In the genomic region with DNA sequence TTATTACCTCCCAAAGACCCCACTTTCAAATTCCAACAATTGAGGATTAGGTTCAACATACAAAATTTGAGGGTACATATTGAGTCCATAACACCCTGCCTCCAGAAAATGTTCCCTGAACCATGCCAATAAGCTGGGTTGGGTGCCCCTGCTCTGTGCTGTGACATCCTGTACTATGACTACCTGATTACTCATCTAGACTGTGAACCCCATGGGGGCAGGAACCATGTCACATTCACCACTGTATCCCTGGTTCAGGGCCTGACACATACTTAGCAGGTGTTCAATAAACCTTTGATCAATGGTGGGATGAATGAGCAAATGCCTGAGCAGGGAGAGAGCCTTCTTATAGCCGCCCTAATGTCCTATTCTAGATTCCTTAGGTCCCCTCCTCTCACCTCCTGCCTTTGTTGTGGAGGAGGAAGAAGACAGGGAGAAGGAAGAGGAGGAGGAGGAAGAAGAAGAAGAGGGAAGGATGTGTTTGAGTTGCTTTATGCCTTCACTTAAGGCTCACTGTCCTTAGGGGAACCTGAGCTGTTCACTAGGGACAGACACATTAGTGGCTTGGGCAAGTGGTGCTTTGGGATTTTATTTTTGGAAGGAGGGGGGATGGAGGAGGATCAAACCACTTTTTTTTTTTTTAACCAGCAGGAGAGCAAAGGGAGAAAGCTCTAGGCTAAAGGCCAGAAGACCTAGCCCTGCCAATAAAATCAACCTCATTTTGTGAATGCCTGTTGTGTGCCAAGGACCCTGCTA, we compare ENCODE assay signal across 12 cellular contexts. TPM values are rescaled to one million over a fixed set of nuclear protein-coding genes. Genes with fewer than 3 reads are reported as not detected.
A peak's percentile ranks its signal among the peaks of the same experiment; 100 is the strongest.
DNase-seq lines count a peak whose midpoint lies in the region; ATAC-seq and TF ChIP-seq lines count a peak whose summit lies in the region.
"Had no signal": no experiment of that assay in that cellular context is flagged by ENCODE, and none has a peak within 500 bp of the region (broad histone marks: within the 10 kb centered on the region; RNA-seq: fewer than 3 reads in every experiment).

No MANE protein-coding gene starts in this region.

- DNase-seq in DND-41, result no peak
- DNase-seq in NB4 (ENCODE audit: low read depth), result peak; percentile 64
- no peak for DNase-seq in naive thymus-derived CD4-positive, alpha-beta T cell
- DNase-seq: activated gamma-delta T cell treated with Interleukin-2 at 50 U/mL for 16 hours; dorsolateral prefrontal cortex; NK-92 treated with Interleukin-12 subunit alpha and Interleukin-12 subunit beta, amount 100 ng/mL, for 24 hours; sigmoid colon had no signal

- H3K27me3 ChIP-seq in DND-41 (ENCODE audit: insufficient read depth, low read length, poor library complexity), result no peaks in the 10 kb centered on the region
- H3K27me3 ChIP-seq in naive thymus-derived CD4-positive, alpha-beta T cell (ENCODE audit: control insufficient read depth in 2 of 2, insufficient read depth in 2 of 2, low read length in 2 of 2), result no peaks in the 10 kb centered on the region
- H3K27me3 ChIP-seq: dorsolateral prefrontal cortex, sigmoid colon had no signal

- TF ChIP-seq POLR2A in NB4 (IDR thresholded peaks at IDR 0.05; ENCODE audit: extremely low read depth, insufficient read length), result no peak

- H4K20me1 ChIP-seq in DND-41 (ENCODE audit: insufficient read depth, low read length), result no peaks in the 10 kb centered on the region

- peaks cover 19% of the 10 kb centered on the region for H3K36me3 Mint-ChIP-seq in activated naive CD4-positive, alpha-beta T cell treated with anti-CD3 and anti-CD28 coated beads, Interleukin-2, amount 50 U/mL, for 24 hours
- peaks cover 0 to 72% (median 16%) of the 10 kb centered on the region in 5 donors for H3K36me3 Mint-ChIP-seq in naive thymus-derived CD4-positive, alpha-beta T cell

- H3K4me2 ChIP-seq in DND-41 (ENCODE audit: insufficient read depth, low read length), result no peak overlapping the region
- H3K4me2 ChIP-seq: KMS-11 had no signal

- H3K36me3 ChIP-seq in DND-41 (ENCODE audit: insufficient read depth, low read length), result peaks cover 48% of the 10 kb centered on the region
- peaks cover 0 to 6% (median 0%) of the 10 kb centered on the region in 3 experiments for H3K36me3 ChIP-seq in naive thymus-derived CD4-positive, alpha-beta T cell (ENCODE audit: control insufficient read depth in 2 of 3, insufficient read depth in 3 of 3, low read length in 3 of 3)

- no peak overlapping the region for H2AFZ ChIP-seq in DND-41 (ENCODE audit: low read depth, low read length)

- H3K4me3 ChIP-seq in DND-41 (ENCODE audit: low read depth in 1 of 2, low read length in 2 of 2), result no peak overlapping the region
- no peak overlapping the region for H3K4me3 ChIP-seq in NB4 (ENCODE audit: low read depth, low read length)
- no peak overlapping the region for H3K4me3 ChIP-seq in naive thymus-derived CD4-positive, alpha-beta T cell (ENCODE audit: low read length)
- H3K4me3 ChIP-seq: dorsolateral prefrontal cortex, sigmoid colon had no signal

- intact Hi-C loops in naive thymus-derived CD4-positive, alpha-beta T cell (cut with micrococcal nuclease), result no loop called here

- H3K79me2 ChIP-seq in DND-41 (ENCODE audit: insufficient read depth, low read length), result no peaks in the 10 kb centered on the region

- H3K9ac ChIP-seq in DND-41 (ENCODE audit: low read depth, low read length), result no peak overlapping the region
- H3K9ac ChIP-seq: KMS-11 had no signal

- peak overlapping the region; percentile 79 for H3K27ac Mint-ChIP-seq in activated naive CD4-positive, alpha-beta T cell treated with anti-CD3 and anti-CD28 coated beads, Interleukin-2, amount 50 U/mL, for 24 hours
- H3K27ac Mint-ChIP-seq in naive thymus-derived CD4-positive, alpha-beta T cell, result peak overlapping the region in 7 of 9 donors; percentile 2 to 74 (median 19)

- H3K4me1 Mint-ChIP-seq in activated naive CD4-positive, alpha-beta T cell treated with anti-CD3 and anti-CD28 coated beads, Interleukin-2, amount 50 U/mL, for 24 hours, result peaks cover 75% of the 10 kb centered on the region
- peaks cover 39 to 82% (median 79%) of the 10 kb centered on the region in 7 donors for H3K4me1 Mint-ChIP-seq in naive thymus-derived CD4-positive, alpha-beta T cell

- TF ChIP-seq CTCF in DND-41 (IDR thresholded peaks at IDR 0.05; ENCODE audit: borderline replicate concordance, extremely low read depth, low read length, poor library complexity, severe bottlenecking) (no peak), NB4 (IDR thresholded peaks at IDR 0.05; ENCODE audit: low read depth, low read length) (no peak)

- H3K4me3 Mint-ChIP-seq in activated naive CD4-positive, alpha-beta T cell treated with anti-CD3 and anti-CD28 coated beads, Interleukin-2, amount 50 U/mL, for 24 hours, result no peak overlapping the region
- peak overlapping the region in 1 of 10 donors; percentile 10 for H3K4me3 Mint-ChIP-seq in naive thymus-derived CD4-positive, alpha-beta T cell

- ATAC-seq in DND-41 (ENCODE audit: insufficient read depth, low read depth), result peak; percentile 39; the same call in 2 of the 3 replicates
- ATAC-seq in naive thymus-derived CD4-positive, alpha-beta T cell, result no peak
- ATAC-seq in GM21786 (IDR thresholded peaks at IDR 0.05; ENCODE audit: unreplicated experiment), result no peak
- no peak for ATAC-seq in GM21390 (IDR thresholded peaks at IDR 0.05; ENCODE audit: unreplicated experiment)
- no peak for ATAC-seq in GM18867 (IDR thresholded peaks at IDR 0.05; ENCODE audit: unreplicated experiment)

- no peaks in the 10 kb centered on the region for H3K27me3 Mint-ChIP-seq in activated naive CD4-positive, alpha-beta T cell treated with anti-CD3 and anti-CD28 coated beads, Interleukin-2, amount 50 U/mL, for 24 hours
- no peaks in the 10 kb centered on the region for H3K27me3 Mint-ChIP-seq in naive thymus-derived CD4-positive, alpha-beta T cell

- POLR2A ChIA-PET in naive thymus-derived CD4-positive, alpha-beta T cell (lab: Charles Lee), result interaction anchor here (0.6 kb wide), 1 partner anchor 16 kb away, joined by 8 read pairs; no protein-coding TSS in a partner anchor

- CTCF ChIA-PET in naive thymus-derived CD4-positive, alpha-beta T cell (lab: Charles Lee), result interaction anchor here (0.7 to 1.5 kb wide), 3 partner anchors 26 to 320 kb away, joined by 3 to 6 read pairs (median 3); no protein-coding TSS in a partner anchor

- H3K4me1 ChIP-seq in DND-41 (ENCODE audit: insufficient read depth, low read length), result peaks cover 17% of the 10 kb centered on the region
- H3K4me1 ChIP-seq in naive thymus-derived CD4-positive, alpha-beta T cell (ENCODE audit: control insufficient read depth in 2 of 2, insufficient read depth in 2 of 2, low read length in 2 of 2), result peaks cover 41 to 44% of the 10 kb centered on the region in 2 donors
- H3K4me1 ChIP-seq: sigmoid colon had no signal

- H3K9me3 Mint-ChIP-seq in activated naive CD4-positive, alpha-beta T cell treated with anti-CD3 and anti-CD28 coated beads, Interleukin-2, amount 50 U/mL, for 24 hours, result peaks cover 6% of the 10 kb centered on the region
- H3K9me3 Mint-ChIP-seq in naive thymus-derived CD4-positive, alpha-beta T cell, result peaks cover 0 to 18% (median 0%) of the 10 kb centered on the region in 11 donors

- no peaks in the 10 kb centered on the region for H3K9me3 ChIP-seq in DND-41 (ENCODE audit: insufficient read depth, low read length, severe bottlenecking)
- no peaks in the 10 kb centered on the region for H3K9me3 ChIP-seq in naive thymus-derived CD4-positive, alpha-beta T cell (ENCODE audit: control insufficient read depth in 2 of 3, low read length in 3 of 3)
- H3K9me3 ChIP-seq: sigmoid colon had no signal

- H3K27ac ChIP-seq in DND-41 (ENCODE audit: low read length), result peak overlapping the region; percentile 20
- H3K27ac ChIP-seq in naive thymus-derived CD4-positive, alpha-beta T cell (ENCODE audit: low read depth, low read length), result no peak overlapping the region
- H3K27ac ChIP-seq: dorsolateral prefrontal cortex, KMS-11, sigmoid colon had no signal

RNA-seq across cellular contexts. Expression of gene GPR68, which starts 21.3 kb away (rescaled TPM):
- total RNA-seq in naive thymus-derived CD4-positive, alpha-beta T cell, result 10 to 100 TPM in 1 of 5 experiments, 1 to 10 TPM in 3, under 1 TPM in 1; 0.86 to 38.6 (median 2.3) TPM
- under 1 TPM in 1 of 2 donors, not detected in 1; 0.67 TPM for polyA plus RNA-seq in naive thymus-derived CD4-positive, alpha-beta T cell
